Comparison of ENCODE assay signal across 34 cellular contexts in genomic region chr17:41304091-41304490, GRCh38. TPM values are rescaled to one million over a fixed set of nuclear protein-coding genes. Genes with fewer than 3 reads are reported as not detected.
"Had no signal": no experiment of that assay in that cellular context is flagged by ENCODE, and none has a peak within 500 bp of the region (broad histone marks: within the 10 kb centered on the region; RNA-seq: fewer than 3 reads in every experiment).

No MANE protein-coding gene starts in this region.

- DNase-seq: activated B cell treated with CpG ODN at 0.5 μM for 24 hours; activated CD4-positive, alpha-beta memory T cell treated with anti-CD3 and anti-CD28 coated beads for 36 hours; activated CD4-positive, alpha-beta T cell treated with anti-CD3 and anti-CD28 coated beads for 4 hours; activated CD4-positive, alpha-beta T cell treated with anti-CD3 and anti-CD28 coated beads, Interleukin-2, amount 10 ng/mL, durations not matched to agents 24 days and 14 days; activated CD4-positive, alpha-beta T cell treated with anti-CD3 and anti-CD28 coated beads, Interleukin-2, amount 50 U/mL, for 1 hour; activated CD4-positive, alpha-beta T cell treated with anti-CD3 and anti-CD28 coated beads, Interleukin-2, amount 50 U/mL, for 4 hours; activated CD4-positive, CD25-positive, alpha-beta regulatory T cell treated with anti-CD3 and anti-CD28 coated beads, Interleukin-2, amount 50 U/mL, for 72 hours; activated CD8-positive, alpha-beta memory T cell treated with anti-CD3 and anti-CD28 coated beads, Interleukin-2, amount 50 U/mL, for 4 hours; activated CD8-positive, alpha-beta T cell treated with anti-CD3 and anti-CD28 coated beads for 36 hours; activated effector memory CD4-positive, alpha-beta T cell treated with Interleukin-2 at 50 U/mL for 16 hours; activated gamma-delta T cell; activated naive CD4-positive, alpha-beta T cell treated with anti-CD3 and anti-CD28 coated beads, Interleukin-2, amount 10 ng/mL, durations not matched to agents 7 days and 5 days; activated naive CD4-positive, alpha-beta T cell treated with Interleukin-2 at 50 U/mL for 16 hours; activated naive CD8-positive, alpha-beta T cell treated with anti-CD3 and anti-CD28 coated beads, Interleukin-2, amount 10 ng/mL, durations not matched to agents 7 days and 5 days; activated naive CD8-positive, alpha-beta T cell treated with anti-CD3 and anti-CD28 coated beads, Interleukin-2, amount 50 U/mL, for 24 hours; activated T-cell treated with anti-CD3 and anti-CD28 coated beads for 4 hours; activated T-cell treated with anti-CD3 and anti-CD28 coated beads, Interleukin-2, amount 50 U/mL, for 1 hour; activated T-cell treated with anti-CD3 and anti-CD28 coated beads, Interleukin-2, amount 50 U/mL, for 48 hours; amygdala; anterior cingulate cortex; brain microvascular endothelial cell; central memory CD4-positive, alpha-beta T cell; T-cell; T-helper 17 cell had no signal

- H3K4me1 ChIP-seq: ascending aorta, breast epithelium had no signal

- ATAC-seq: activated CD8-positive, alpha-beta T cell treated with anti-CD3 and anti-CD28 coated beads for 36 hours; activated naive CD8-positive, alpha-beta T cell treated with anti-CD3 and anti-CD28 coated beads, Interleukin-2, amount 50 U/mL, for 24 hours; T-cell; T-helper 17 cell had no signal

- H3K4me3 Mint-ChIP-seq: activated B cell treated with CpG ODN at 0.5 μM for 24 hours; activated CD4-positive, alpha-beta memory T cell treated with anti-CD3 and anti-CD28 coated beads for 36 hours; activated CD4-positive, alpha-beta T cell treated with anti-CD3 and anti-CD28 coated beads, Interleukin-2, amount 10 ng/mL, durations not matched to agents 24 days and 14 days; activated CD8-positive, alpha-beta T cell treated with anti-CD3 and anti-CD28 coated beads for 36 hours; activated naive CD4-positive, alpha-beta T cell treated with anti-CD3 and anti-CD28 coated beads, Interleukin-2, amount 10 ng/mL, durations not matched to agents 7 days and 5 days; activated naive CD4-positive, alpha-beta T cell treated with anti-CD3 and anti-CD28 coated beads, Interleukin-2, amount 50 U/mL, for 24 hours; activated naive CD8-positive, alpha-beta T cell; activated naive CD8-positive, alpha-beta T cell treated with anti-CD3 and anti-CD28 coated beads, Interleukin-2, amount 10 ng/mL, durations not matched to agents 7 days and 5 days; activated naive CD8-positive, alpha-beta T cell treated with anti-CD3 and anti-CD28 coated beads, Interleukin-2, amount 50 U/mL, for 24 hours; T-cell; T-helper 17 cell had no signal

- H3K9me3 ChIP-seq: breast epithelium had no signal

- H3K36me3 Mint-ChIP-seq: activated CD4-positive, alpha-beta memory T cell treated with anti-CD3 and anti-CD28 coated beads for 36 hours; activated naive CD4-positive, alpha-beta T cell treated with anti-CD3 and anti-CD28 coated beads, Interleukin-2, amount 10 ng/mL, durations not matched to agents 7 days and 5 days; activated naive CD8-positive, alpha-beta T cell treated with anti-CD3 and anti-CD28 coated beads, Interleukin-2, amount 10 ng/mL, durations not matched to agents 7 days and 5 days had no signal

- H3K27ac Mint-ChIP-seq: activated B cell treated with CpG ODN at 0.5 μM for 24 hours; activated CD4-positive, alpha-beta memory T cell treated with anti-CD3 and anti-CD28 coated beads for 36 hours; activated CD4-positive, alpha-beta T cell treated with anti-CD3 and anti-CD28 coated beads, Interleukin-2, amount 10 ng/mL, durations not matched to agents 24 days and 14 days; activated CD8-positive, alpha-beta T cell treated with anti-CD3 and anti-CD28 coated beads for 36 hours; activated naive CD4-positive, alpha-beta T cell treated with anti-CD3 and anti-CD28 coated beads, Interleukin-2, amount 10 ng/mL, durations not matched to agents 7 days and 5 days; activated naive CD4-positive, alpha-beta T cell treated with anti-CD3 and anti-CD28 coated beads, Interleukin-2, amount 50 U/mL, for 24 hours; activated naive CD8-positive, alpha-beta T cell; activated naive CD8-positive, alpha-beta T cell treated with anti-CD3 and anti-CD28 coated beads, Interleukin-2, amount 10 ng/mL, durations not matched to agents 7 days and 5 days; activated naive CD8-positive, alpha-beta T cell treated with anti-CD3 and anti-CD28 coated beads, Interleukin-2, amount 50 U/mL, for 24 hours; activated T-helper 2 cell treated with anti-CD3 and anti-CD28 coated beads, Interferon-gamma antibody, Interleukin-2, Interleukin-4, amounts not matched to agents 10 μg/mL and 5 μg/mL and 100 μg/mL, durations not matched to agents 14 hours and 24 hours and 36 hours; T-helper 17 cell had no signal

- H3K36me3 ChIP-seq: ascending aorta, brain microvascular endothelial cell, breast epithelium had no signal

- H3K27me3 ChIP-seq: ascending aorta, brain microvascular endothelial cell, breast epithelium had no signal

- H3K27ac ChIP-seq: ascending aorta, brain microvascular endothelial cell, VCaP had no signal

- H3K27me3 Mint-ChIP-seq: activated CD4-positive, alpha-beta memory T cell treated with anti-CD3 and anti-CD28 coated beads for 36 hours; activated CD4-positive, alpha-beta T cell treated with anti-CD3 and anti-CD28 coated beads, Interleukin-2, amount 10 ng/mL, durations not matched to agents 24 days and 14 days; activated CD8-positive, alpha-beta T cell treated with anti-CD3 and anti-CD28 coated beads for 36 hours; activated naive CD4-positive, alpha-beta T cell treated with anti-CD3 and anti-CD28 coated beads, Interleukin-2, amount 50 U/mL, for 24 hours; activated naive CD8-positive, alpha-beta T cell; activated naive CD8-positive, alpha-beta T cell treated with anti-CD3 and anti-CD28 coated beads, Interleukin-2, amount 10 ng/mL, durations not matched to agents 7 days and 5 days; activated naive CD8-positive, alpha-beta T cell treated with anti-CD3 and anti-CD28 coated beads, Interleukin-2, amount 50 U/mL, for 24 hours; T-cell; T-helper 17 cell had no signal

- H3K4me3 ChIP-seq: ascending aorta, breast epithelium had no signal

- H3K9me3 Mint-ChIP-seq: activated naive CD4-positive, alpha-beta T cell treated with anti-CD3 and anti-CD28 coated beads, Interleukin-2, amount 50 U/mL, for 24 hours; activated T-helper 2 cell treated with anti-CD3 and anti-CD28 coated beads, Interferon-gamma antibody, Interleukin-2, Interleukin-4, amounts not matched to agents 10 μg/mL and 5 μg/mL and 100 μg/mL, durations not matched to agents 14 hours and 24 hours and 36 hours had no signal

RNA-seq across cellular contexts. Expression of gene KRTAP29-1, which starts 1.4 kb away (rescaled TPM):
- total RNA-seq: activated B cell treated with CpG ODN at 0.5 μM for 24 hours; activated CD4-positive, alpha-beta memory T cell treated with anti-CD3 and anti-CD28 coated beads for 36 hours; activated CD4-positive, alpha-beta T cell treated with anti-CD3 and anti-CD28 coated beads, Interleukin-2, amount 10 ng/mL, durations not matched to agents 24 days and 14 days; activated CD8-positive, alpha-beta memory T cell treated with anti-CD3 and anti-CD28 coated beads for 36 hours; activated CD8-positive, alpha-beta T cell treated with anti-CD3 and anti-CD28 coated beads for 36 hours; activated naive CD8-positive, alpha-beta T cell treated with anti-CD3 and anti-CD28 coated beads, Interleukin-2, amount 10 ng/mL, durations not matched to agents 7 days and 5 days; activated T-helper 2 cell treated with anti-CD3 and anti-CD28 coated beads, Interferon-gamma antibody, Interleukin-2, Interleukin-4, amounts not matched to agents 10 μg/mL and 5 μg/mL and 100 μg/mL, durations not matched to agents 14 hours and 24 hours and 36 hours; ascending aorta; breast epithelium; cardiac septum; T-helper 1 cell treated with Interleukin-12 subunit alpha and Interleukin-12 subunit beta and Interleukin-4 antibody, amounts not matched to agents 30 ng/mL and 1 ng/mL, for 36 hours; T-helper 17 cell; T-helper 2 cell treated with Interferon-gamma antibody and Interleukin-4, amounts not matched to agents 100 ng/mL and 5 ng/mL, for 36 hours had no signal

RNA-seq across cellular contexts. Expression of gene KRTAP16-1, which starts 5.0 kb away (rescaled TPM):
- total RNA-seq: activated B cell treated with CpG ODN at 0.5 μM for 24 hours; activated CD4-positive, alpha-beta memory T cell treated with anti-CD3 and anti-CD28 coated beads for 36 hours; activated CD4-positive, alpha-beta T cell treated with anti-CD3 and anti-CD28 coated beads, Interleukin-2, amount 10 ng/mL, durations not matched to agents 24 days and 14 days; activated CD8-positive, alpha-beta memory T cell treated with anti-CD3 and anti-CD28 coated beads for 36 hours; activated CD8-positive, alpha-beta T cell treated with anti-CD3 and anti-CD28 coated beads for 36 hours; activated naive CD8-positive, alpha-beta T cell treated with anti-CD3 and anti-CD28 coated beads, Interleukin-2, amount 10 ng/mL, durations not matched to agents 7 days and 5 days; activated T-helper 2 cell treated with anti-CD3 and anti-CD28 coated beads, Interferon-gamma antibody, Interleukin-2, Interleukin-4, amounts not matched to agents 10 μg/mL and 5 μg/mL and 100 μg/mL, durations not matched to agents 14 hours and 24 hours and 36 hours; ascending aorta; breast epithelium; cardiac septum; T-helper 1 cell treated with Interleukin-12 subunit alpha and Interleukin-12 subunit beta and Interleukin-4 antibody, amounts not matched to agents 30 ng/mL and 1 ng/mL, for 36 hours; T-helper 2 cell treated with Interferon-gamma antibody and Interleukin-4, amounts not matched to agents 100 ng/mL and 5 ng/mL, for 36 hours had no signal

RNA-seq across cellular contexts. Expression of gene KRTAP17-1, which starts 11.4 kb away (rescaled TPM):
- total RNA-seq: activated B cell treated with CpG ODN at 0.5 μM for 24 hours; activated CD4-positive, alpha-beta memory T cell treated with anti-CD3 and anti-CD28 coated beads for 36 hours; activated CD4-positive, alpha-beta T cell treated with anti-CD3 and anti-CD28 coated beads, Interleukin-2, amount 10 ng/mL, durations not matched to agents 24 days and 14 days; activated CD8-positive, alpha-beta memory T cell treated with anti-CD3 and anti-CD28 coated beads for 36 hours; activated CD8-positive, alpha-beta T cell treated with anti-CD3 and anti-CD28 coated beads for 36 hours; activated naive CD8-positive, alpha-beta T cell treated with anti-CD3 and anti-CD28 coated beads, Interleukin-2, amount 10 ng/mL, durations not matched to agents 7 days and 5 days; activated T-helper 2 cell treated with anti-CD3 and anti-CD28 coated beads, Interferon-gamma antibody, Interleukin-2, Interleukin-4, amounts not matched to agents 10 μg/mL and 5 μg/mL and 100 μg/mL, durations not matched to agents 14 hours and 24 hours and 36 hours; ascending aorta; breast epithelium; cardiac septum; T-cell; T-helper 1 cell treated with Interleukin-12 subunit alpha and Interleukin-12 subunit beta and Interleukin-4 antibody, amounts not matched to agents 30 ng/mL and 1 ng/mL, for 36 hours; T-helper 17 cell; T-helper 2 cell treated with Interferon-gamma antibody and Interleukin-4, amounts not matched to agents 100 ng/mL and 5 ng/mL, for 36 hours had no signal

RNA-seq across cellular contexts. Expression of gene KRTAP9-7, which starts 28.6 kb away (rescaled TPM):
- total RNA-seq: activated B cell treated with CpG ODN at 0.5 μM for 24 hours; activated CD4-positive, alpha-beta memory T cell treated with anti-CD3 and anti-CD28 coated beads for 36 hours; activated CD4-positive, alpha-beta T cell treated with anti-CD3 and anti-CD28 coated beads, Interleukin-2, amount 10 ng/mL, durations not matched to agents 24 days and 14 days; activated CD8-positive, alpha-beta memory T cell treated with anti-CD3 and anti-CD28 coated beads for 36 hours; activated CD8-positive, alpha-beta T cell treated with anti-CD3 and anti-CD28 coated beads for 36 hours; activated naive CD8-positive, alpha-beta T cell treated with anti-CD3 and anti-CD28 coated beads, Interleukin-2, amount 10 ng/mL, durations not matched to agents 7 days and 5 days; activated T-helper 2 cell treated with anti-CD3 and anti-CD28 coated beads, Interferon-gamma antibody, Interleukin-2, Interleukin-4, amounts not matched to agents 10 μg/mL and 5 μg/mL and 100 μg/mL, durations not matched to agents 14 hours and 24 hours and 36 hours; ascending aorta; breast epithelium; cardiac septum; T-cell; T-helper 1 cell treated with Interleukin-12 subunit alpha and Interleukin-12 subunit beta and Interleukin-4 antibody, amounts not matched to agents 30 ng/mL and 1 ng/mL, for 36 hours; T-helper 17 cell; T-helper 2 cell treated with Interferon-gamma antibody and Interleukin-4, amounts not matched to agents 100 ng/mL and 5 ng/mL, for 36 hours had no signal

RNA-seq across cellular contexts. Expression of gene KRTAP9-6, which starts 38.9 kb away (rescaled TPM):
- total RNA-seq: activated B cell treated with CpG ODN at 0.5 μM for 24 hours; activated CD4-positive, alpha-beta memory T cell treated with anti-CD3 and anti-CD28 coated beads for 36 hours; activated CD4-positive, alpha-beta T cell treated with anti-CD3 and anti-CD28 coated beads, Interleukin-2, amount 10 ng/mL, durations not matched to agents 24 days and 14 days; activated CD8-positive, alpha-beta memory T cell treated with anti-CD3 and anti-CD28 coated beads for 36 hours; activated CD8-positive, alpha-beta T cell treated with anti-CD3 and anti-CD28 coated beads for 36 hours; activated naive CD8-positive, alpha-beta T cell treated with anti-CD3 and anti-CD28 coated beads, Interleukin-2, amount 10 ng/mL, durations not matched to agents 7 days and 5 days; activated T-helper 2 cell treated with anti-CD3 and anti-CD28 coated beads, Interferon-gamma antibody, Interleukin-2, Interleukin-4, amounts not matched to agents 10 μg/mL and 5 μg/mL and 100 μg/mL, durations not matched to agents 14 hours and 24 hours and 36 hours; ascending aorta; breast epithelium; cardiac septum; T-cell; T-helper 1 cell treated with Interleukin-12 subunit alpha and Interleukin-12 subunit beta and Interleukin-4 antibody, amounts not matched to agents 30 ng/mL and 1 ng/mL, for 36 hours; T-helper 17 cell; T-helper 2 cell treated with Interferon-gamma antibody and Interleukin-4, amounts not matched to agents 100 ng/mL and 5 ng/mL, for 36 hours had no signal
